In genomic region chr7:110105840-110106239, GRCh38 we compare ENCODE assay signal across 16 cellular contexts.
DNase-seq lines count a peak whose midpoint lies in the region; TF ChIP-seq lines count a peak whose summit lies in the region.
"Had no signal": no experiment of that assay in that cellular context is flagged by ENCODE, and none has a peak within 500 bp of the region (broad histone marks: within the 10 kb centered on the region; RNA-seq: fewer than 3 reads in every experiment).

No MANE protein-coding gene starts in this region.

- TF ChIP-seq CTCF in epithelial cell of esophagus (IDR thresholded peaks at IDR 0.05; ENCODE audit: insufficient read depth, low read depth, low read length, missing control alignments) (no peak), uterus (IDR thresholded peaks at IDR 0.05) (no peak)

- no peaks in the 10 kb centered on the region for H3K27me3 ChIP-seq in uterus

- no peaks in the 10 kb centered on the region for H3K4me1 ChIP-seq in uterus
- H3K4me1 ChIP-seq: A549, Caco-2 had no signal

- no peak for TF ChIP-seq POLR2A in uterus (IDR thresholded peaks at IDR 0.05)

- intact Hi-C loops in uterus (cut with DNase I; ENCODE audit: low total_unique reads) = no loop called here

- DNase-seq in DMS53 (lab: John Stamatoyannopoulos, UW) = peak; percentile 40
- DNase-seq in DMS53 treated with DMSO at 0.1 percent for 48 hours (lab: John Stamatoyannopoulos, UW; ENCODE audit: unreplicated experiment) = no peak
- DNase-seq in SHP77 treated with DMSO at 0.1 percent for 48 hours (lab: John Stamatoyannopoulos, UW) = peak; percentile 55
- DNase-seq in SHP77 (lab: John Stamatoyannopoulos, UW) = no peak
- DNase-seq in epithelial cell of esophagus (ENCODE audit: low read depth) = peak; percentile 59
- DNase-seq in effector CD8-positive, alpha-beta T cell (lab: John Stamatoyannopoulos, UW) = no peak
- DNase-seq in uterus = no peak
- DNase-seq: AML-193; Caco-2; CD4-positive, alpha-beta T cell; GF-D8; GOT3; H7 had no signal

- no peaks in the 10 kb centered on the region for H3K9me3 ChIP-seq in uterus
- H3K9me3 ChIP-seq: A549, Caco-2 had no signal

- H3K36me3 ChIP-seq in uterus = no peaks in the 10 kb centered on the region

- no peak overlapping the region for H3K27ac ChIP-seq in uterus
- H3K27ac ChIP-seq: 22Rv1, A549, C4-2B had no signal

- no peak overlapping the region for H3K4me3 ChIP-seq in epithelial cell of esophagus (ENCODE audit: low read length)
- no peak overlapping the region for H3K4me3 ChIP-seq in uterus
- H3K4me3 ChIP-seq: A549 had no signal

Comparison
In these comparisons a context has a peak if more than half of its experiments do, and no peak if none do; other contexts are left out.
1. DNase-seq: peak in DMS53 (single experiment), SHP77 treated with DMSO at 0.1 percent for 48 hours (single experiment) and epithelial cell of esophagus (single experiment); none in DMS53 treated with DMSO at 0.1 percent for 48 hours (single experiment), SHP77 (0 of 2), effector CD8-positive, alpha-beta T cell (single experiment) and uterus (0 of 2).